Comparison of ENCODE assay signal across 17 cellular contexts in the genomic region with DNA sequence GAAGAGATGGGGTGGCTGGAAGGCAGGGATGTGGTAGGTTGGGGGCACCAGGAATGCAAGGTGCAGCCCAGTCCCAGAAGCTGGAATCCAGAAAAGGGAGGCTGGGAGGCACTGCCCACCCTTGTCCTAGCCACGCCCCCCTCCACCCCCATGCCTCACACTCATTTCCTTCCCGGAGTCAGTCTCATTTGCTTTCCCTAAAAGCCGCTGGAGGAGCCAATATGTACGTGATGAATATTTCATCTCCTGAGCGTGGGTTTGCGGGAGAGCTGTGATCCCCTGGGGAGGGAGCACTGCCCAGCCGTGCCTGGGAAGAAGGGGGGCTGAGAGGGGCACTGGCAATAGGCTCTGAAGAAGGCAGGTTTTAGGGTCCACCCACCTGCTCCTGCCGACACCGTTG.
"Had no signal": no experiment of that assay in that cellular context is flagged by ENCODE, and none has a peak within 500 bp of the region (broad histone marks: within the 10 kb centered on the region; RNA-seq: fewer than 3 reads in every experiment).

No MANE protein-coding gene starts in this region.

- H3K27ac ChIP-seq: breast epithelium, parathyroid adenoma, thoracic aorta had no signal

- H3K4me1 ChIP-seq: breast epithelium, parathyroid adenoma had no signal

- H3K79me2 ChIP-seq: parathyroid adenoma had no signal

- H3K36me3 ChIP-seq: breast epithelium, thoracic aorta had no signal

- ATAC-seq: activated T-cell treated with anti-CD3 and anti-CD28 coated beads, Interleukin-2, amount 50 U/mL, for 72 hours; left ventricle myocardium superior; stimulated activated naive CD8-positive, alpha-beta T cell treated with anti-CD3 and anti-CD28 coated beads, Interleukin-15, amount 100 ng/mL, for 72 hours had no signal

- H3K27ac Mint-ChIP-seq: activated CD4-positive, alpha-beta memory T cell treated with anti-CD3 and anti-CD28 coated beads for 36 hours; activated naive CD8-positive, alpha-beta T cell treated with anti-CD3 and anti-CD28 coated beads, Interleukin-2, amount 10 ng/mL, durations not matched to agents 7 days and 5 days; activated T-cell treated with anti-CD3 and anti-CD28 coated beads, Interleukin-2, amount 50 U/mL, for 72 hours; stimulated activated naive CD8-positive, alpha-beta T cell treated with anti-CD3 and anti-CD28 coated beads, Interleukin-15, amount 100 ng/mL, for 72 hours; T-helper 2 cell treated with Interferon-gamma antibody and Interleukin-4, amounts not matched to agents 5 μg/mL and 100 μg/mL, for 36 hours had no signal

- H3K36me3 Mint-ChIP-seq: activated CD4-positive, alpha-beta memory T cell treated with anti-CD3 and anti-CD28 coated beads for 36 hours; activated naive CD8-positive, alpha-beta T cell treated with anti-CD3 and anti-CD28 coated beads, Interleukin-2, amount 10 ng/mL, durations not matched to agents 7 days and 5 days had no signal

- H3K9me3 ChIP-seq: breast epithelium, thoracic aorta had no signal

- H3K4me3 ChIP-seq: breast epithelium, thoracic aorta had no signal

- H3K9me3 Mint-ChIP-seq: activated CD4-positive, alpha-beta memory T cell treated with anti-CD3 and anti-CD28 coated beads for 36 hours; activated naive CD8-positive, alpha-beta T cell treated with anti-CD3 and anti-CD28 coated beads, Interleukin-2, amount 10 ng/mL, durations not matched to agents 7 days and 5 days; activated T-cell treated with anti-CD3 and anti-CD28 coated beads, Interleukin-2, amount 50 U/mL, for 72 hours; neural crest cell; stimulated activated naive CD8-positive, alpha-beta T cell treated with anti-CD3 and anti-CD28 coated beads, Interleukin-15, amount 100 ng/mL, for 72 hours; T-helper 2 cell treated with Interferon-gamma antibody and Interleukin-4, amounts not matched to agents 5 μg/mL and 100 μg/mL, for 36 hours had no signal

- H3K4me3 Mint-ChIP-seq: activated CD4-positive, alpha-beta memory T cell treated with anti-CD3 and anti-CD28 coated beads for 36 hours; activated naive CD8-positive, alpha-beta T cell treated with anti-CD3 and anti-CD28 coated beads, Interleukin-2, amount 10 ng/mL, durations not matched to agents 7 days and 5 days; activated T-cell treated with anti-CD3 and anti-CD28 coated beads, Interleukin-2, amount 50 U/mL, for 72 hours; neural crest cell; stimulated activated naive CD8-positive, alpha-beta T cell treated with anti-CD3 and anti-CD28 coated beads, Interleukin-15, amount 100 ng/mL, for 72 hours; T-helper 2 cell treated with Interferon-gamma antibody and Interleukin-4, amounts not matched to agents 5 μg/mL and 100 μg/mL, for 36 hours had no signal

- H3K9ac ChIP-seq: parathyroid adenoma had no signal

- H2AFZ ChIP-seq: parathyroid adenoma had no signal

- DNase-seq: activated CD4-positive, alpha-beta memory T cell treated with anti-CD3 and anti-CD28 coated beads for 36 hours; activated CD4-positive, alpha-beta T cell treated with anti-CD3 and anti-CD28 coated beads for 1 hour; activated gamma-delta T cell treated with Interleukin-2 at 50 U/mL for 16 hours; activated naive CD8-positive, alpha-beta T cell treated with anti-CD3 and anti-CD28 coated beads, Interleukin-2, amount 10 ng/mL, durations not matched to agents 7 days and 5 days; activated T-cell treated with anti-CD3 and anti-CD28 coated beads, Interleukin-2, amount 50 U/mL, for 72 hours; anterior cingulate cortex; foreskin melanocyte; head of caudate nucleus; islet precursor cell; left ventricle myocardium superior; stimulated activated CD4-positive, alpha-beta T cell treated with anti-CD3 and anti-CD28 coated beads, Interleukin-4, amount 100 ng/mL, for 4 hours; stimulated activated naive CD8-positive, alpha-beta T cell treated with anti-CD3 and anti-CD28 coated beads, Interleukin-15, amount 100 ng/mL, for 72 hours had no signal
